ENCODE assay signal across 12 cellular contexts in genomic region chr4:53563824-53564223, GRCh38. TPM values are rescaled to one million over a fixed set of nuclear protein-coding genes. Genes with fewer than 3 reads are reported as not detected.
DNase-seq lines count a peak whose midpoint lies in the region; ATAC-seq and TF ChIP-seq lines count a peak whose summit lies in the region.
"Had no signal": no experiment of that assay in that cellular context is flagged by ENCODE, and none has a peak within 500 bp of the region (broad histone marks: within the 10 kb centered on the region; RNA-seq: fewer than 3 reads in every experiment).

No MANE protein-coding gene starts in this region.

- no peak for DNase-seq in activated T-cell treated with anti-CD3 and anti-CD28 coated beads, Interleukin-2, amount 50 U/mL, for 4 hours
- DNase-seq in activated T-cell treated with anti-CD3 and anti-CD28 coated beads, Interleukin-2, amount 50 U/mL, for 24 hours: no peak
- peak; percentile 86 for DNase-seq in brain microvascular endothelial cell
- no peak for DNase-seq in stimulated activated naive B cell treated with anti-CD40 and anti-IgM and Interleukin-4, amounts not matched to agents 10 μg/mL and 1 μg/mL and 100 μg/mL, for 72 hours
- DNase-seq in cerebellar nuclear complex (lab: John Stamatoyannopoulos, UW): no peak
- no peak for DNase-seq in central memory CD4-positive, alpha-beta T cell
- no peak for DNase-seq in NCI-H2107 (lab: John Stamatoyannopoulos, UW)
- DNase-seq: small intestine had no signal

- no peaks in the 10 kb centered on the region for H3K4me1 Mint-ChIP-seq in activated T-cell treated with anti-CD3 and anti-CD28 coated beads, Interleukin-2, amount 50 U/mL, for 4 hours (ENCODE audit: low read depth)
- H3K4me1 Mint-ChIP-seq in activated T-cell treated with anti-CD3 and anti-CD28 coated beads, Interleukin-2, amount 50 U/mL, for 24 hours (ENCODE audit: low read depth): peaks cover 5% of the 10 kb centered on the region
- H3K4me1 Mint-ChIP-seq in stimulated activated naive B cell treated with anti-CD40 and anti-IgM and Interleukin-4, amounts not matched to agents 10 μg/mL and 1 μg/mL and 100 μg/mL, for 72 hours: no peaks in the 10 kb centered on the region

- in situ Hi-C loops in brain microvascular endothelial cell (cut with HindIII; ENCODE audit: low pct_ligation_motif_present, low sequenced_read_pairs): no loop called here

- H3K9me3 Mint-ChIP-seq in activated T-cell treated with anti-CD3 and anti-CD28 coated beads, Interleukin-2, amount 50 U/mL, for 4 hours: no peaks in the 10 kb centered on the region
- H3K9me3 Mint-ChIP-seq in activated T-cell treated with anti-CD3 and anti-CD28 coated beads, Interleukin-2, amount 50 U/mL, for 24 hours: no peaks in the 10 kb centered on the region
- H3K9me3 Mint-ChIP-seq in stimulated activated naive B cell treated with anti-CD40 and anti-IgM and Interleukin-4, amounts not matched to agents 10 μg/mL and 1 μg/mL and 100 μg/mL, for 72 hours: no peaks in the 10 kb centered on the region

- TF ChIP-seq CTCF in brain microvascular endothelial cell (IDR thresholded peaks at IDR 0.05; ENCODE audit: low read depth, low read length, missing control alignments): no peak

- ATAC-seq in activated T-cell treated with anti-CD3 and anti-CD28 coated beads, Interleukin-2, amount 50 U/mL, for 4 hours: peak; percentile 76 to 93
- ATAC-seq in HG03280 (IDR thresholded peaks at IDR 0.05; ENCODE audit: unreplicated experiment): peak; percentile 85
- peak; percentile 81 to 85 for ATAC-seq in stimulated activated naive B cell treated with anti-CD40 and anti-IgM and Interleukin-4, amounts not matched to agents 10 μg/mL and 1 μg/mL and 100 μg/mL, for 72 hours (replicated peaks)

- no peak overlapping the region for H3K27ac Mint-ChIP-seq in activated T-cell treated with anti-CD3 and anti-CD28 coated beads, Interleukin-2, amount 50 U/mL, for 24 hours
- no peak overlapping the region for H3K27ac Mint-ChIP-seq in stimulated activated naive B cell treated with anti-CD40 and anti-IgM and Interleukin-4, amounts not matched to agents 10 μg/mL and 1 μg/mL and 100 μg/mL, for 72 hours
- H3K27ac Mint-ChIP-seq: CD14-positive monocyte had no signal

- no peak overlapping the region for H3K4me3 Mint-ChIP-seq in activated T-cell treated with anti-CD3 and anti-CD28 coated beads, Interleukin-2, amount 50 U/mL, for 4 hours
- no peak overlapping the region for H3K4me3 Mint-ChIP-seq in activated T-cell treated with anti-CD3 and anti-CD28 coated beads, Interleukin-2, amount 50 U/mL, for 24 hours
- no peak overlapping the region for H3K4me3 Mint-ChIP-seq in stimulated activated naive B cell treated with anti-CD40 and anti-IgM and Interleukin-4, amounts not matched to agents 10 μg/mL and 1 μg/mL and 100 μg/mL, for 72 hours
- H3K4me3 Mint-ChIP-seq: CD14-positive monocyte had no signal

- H3K27me3 Mint-ChIP-seq in activated T-cell treated with anti-CD3 and anti-CD28 coated beads, Interleukin-2, amount 50 U/mL, for 4 hours (ENCODE audit: low read depth): peaks cover 10% of the 10 kb centered on the region
- peaks cover 9% of the 10 kb centered on the region for H3K27me3 Mint-ChIP-seq in activated T-cell treated with anti-CD3 and anti-CD28 coated beads, Interleukin-2, amount 50 U/mL, for 24 hours
- peaks cover 3 to 6% of the 10 kb centered on the region in 2 donors for H3K27me3 Mint-ChIP-seq in stimulated activated naive B cell treated with anti-CD40 and anti-IgM and Interleukin-4, amounts not matched to agents 10 μg/mL and 1 μg/mL and 100 μg/mL, for 72 hours

- H3K27me3 ChIP-seq in brain microvascular endothelial cell (replicated peaks): no peaks in the 10 kb centered on the region

- H3K27ac ChIP-seq in brain microvascular endothelial cell: no peak overlapping the region
- H3K27ac ChIP-seq: HL-60, VCaP had no signal

- H3K36me3 Mint-ChIP-seq in activated T-cell treated with anti-CD3 and anti-CD28 coated beads, Interleukin-2, amount 50 U/mL, for 4 hours (ENCODE audit: insufficient read depth): no peaks in the 10 kb centered on the region
- no peaks in the 10 kb centered on the region for H3K36me3 Mint-ChIP-seq in activated T-cell treated with anti-CD3 and anti-CD28 coated beads, Interleukin-2, amount 50 U/mL, for 24 hours (ENCODE audit: low read depth)
- no peaks in the 10 kb centered on the region for H3K36me3 Mint-ChIP-seq in stimulated activated naive B cell treated with anti-CD40 and anti-IgM and Interleukin-4, amounts not matched to agents 10 μg/mL and 1 μg/mL and 100 μg/mL, for 72 hours
- H3K36me3 Mint-ChIP-seq: CD14-positive monocyte had no signal

- H3K4me3 ChIP-seq in brain microvascular endothelial cell (ENCODE audit: low read depth, low read length): no peak overlapping the region

- H3K36me3 ChIP-seq in brain microvascular endothelial cell (replicated peaks): no peaks in the 10 kb centered on the region

RNA-seq across cellular contexts. Expression of gene LNX1, which starts 27.5 kb away (rescaled TPM):
- under 1 TPM in 1 of 3 donors, not detected in 2; 0.05 TPM for total RNA-seq in activated T-cell treated with anti-CD3 and anti-CD28 coated beads, Interleukin-2, amount 50 U/mL, for 4 hours
